19 cellular contexts compared by ENCODE assay signal in genomic region chrX:151176351-151176750, GRCh38. TPM values are rescaled to one million over a fixed set of nuclear protein-coding genes. Genes with fewer than 3 reads are reported as not detected.
DNase-seq lines count a peak whose midpoint lies in the region; ATAC-seq, FAIRE-seq and TF ChIP-seq lines count a peak whose summit lies in the region.
"Had no signal": no experiment of that assay in that cellular context is flagged by ENCODE, and none has a peak within 500 bp of the region (broad histone marks: within the 10 kb centered on the region; RNA-seq: fewer than 3 reads in every experiment).

Gene GPR50, plus strand, starts transcription at chrX:151176584. Its CDS starts 138 bp downstream, at chrX:151176722.

- TF ChIP-seq EP300 in A549 (IDR thresholded peaks at IDR 0.05): no peak

- 17% methylated on average over 7 of the region's 8 CpGs for WGBS in A549 (ENCODE audit: missing lambda C conversion rate)

- H3K27me3 Mint-ChIP-seq in chondrocyte (ENCODE audit: low read depth) (peaks cover 53% of the 10 kb centered on the region), nephron progenitor cell (ENCODE audit: low read depth, poor library complexity) (peaks cover 93% of the 10 kb centered on the region)

- H3K4me3 Mint-ChIP-seq in chondrocyte (ENCODE audit: unreplicated experiment): peak within 1 kb of the TSS; percentile 28
- H3K4me3 Mint-ChIP-seq in nephron progenitor cell: peak within 1 kb of the TSS; percentile 83
- H3K4me3 Mint-ChIP-seq: activated B cell treated with CpG ODN at 0.5 μM for 24 hours had no signal

- H3K4me3 ChIP-seq in A549: peak within 1 kb of the TSS; percentile 34

- H3K36me3 Mint-ChIP-seq in chondrocyte (ENCODE audit: low read depth) (no peaks in the 10 kb centered on the region), nephron progenitor cell (ENCODE audit: low read depth) (peaks cover 15% of the 10 kb centered on the region)

- no peaks in the 10 kb centered on the region for H3K9me3 ChIP-seq in A549

- H3K27ac Mint-ChIP-seq in chondrocyte (ENCODE audit: unreplicated experiment) (no peak within 1 kb of the TSS), nephron progenitor cell (no peak within 1 kb of the TSS)
- H3K27ac Mint-ChIP-seq: activated B cell treated with CpG ODN at 0.5 μM for 24 hours had no signal

- POLR2A ChIA-PET in A549 (lab: Yijun Ruan, JAX): no interaction called here

- H3K9me3 Mint-ChIP-seq in chondrocyte (ENCODE audit: low read depth) (peaks cover 24% of the 10 kb centered on the region), nephron progenitor cell (peaks cover 71% of the 10 kb centered on the region)
- H3K9me3 Mint-ChIP-seq: activated B cell treated with CpG ODN at 0.5 μM for 24 hours had no signal

- TF ChIP-seq CTCF in A549 (IDR thresholded peaks at IDR 0.05): no peak
- TF ChIP-seq CTCF in chondrocyte (IDR thresholded peaks at IDR 0.05): no peak
- no peak for TF ChIP-seq CTCF in nephron progenitor cell (IDR thresholded peaks at IDR 0.05)

- TF ChIP-seq POLR2A in A549 (IDR thresholded peaks at IDR 0.05; ENCODE audit: low read length): no peak

- no peak within 1 kb of the TSS for H3K27ac ChIP-seq in A549

- no peak for FAIRE-seq in A549 (lab: Jason Lieb, UNC)
- FAIRE-seq: bronchial epithelial cell, frontal cortex, urothelium cell line had no signal

- peak within 1 kb of the TSS; percentile 85 for H3K4me2 ChIP-seq in A549

- 0 out of 6 replicates have a peak, but pooled peaks of 1 of the 2 experiments have one; percentile 7 for ATAC-seq in A549
- ATAC-seq in GM21529 (IDR thresholded peaks at IDR 0.05; ENCODE audit: unreplicated experiment): no peak
- no peak for ATAC-seq in GM21515 (IDR thresholded peaks at IDR 0.05; ENCODE audit: unreplicated experiment)
- no peak for ATAC-seq in GM19467 (IDR thresholded peaks at IDR 0.05; ENCODE audit: unreplicated experiment)

- no peak for TF ChIP-seq RAD21 in A549 (conservative IDR thresholded peaks at IDR 0.05 in 1 of 2, IDR thresholded peaks at IDR 0.05 in 1 of 2)

- H3K4me1 ChIP-seq in A549: peaks cover 17% of the 10 kb centered on the region; the same call in 1 of the 3 replicates

- H3K4me1 Mint-ChIP-seq in chondrocyte (ENCODE audit: low read depth) (peaks cover 16% of the 10 kb centered on the region), nephron progenitor cell (peaks cover 32% of the 10 kb centered on the region)

- CTCF ChIA-PET in A549 (lab: Yijun Ruan, JAX): interaction anchor here (1.1 kb wide), 1 partner anchor 329 kb away, joined by 6 read pairs; no protein-coding TSS in a partner anchor

- DNase-seq in A549 (ENCODE audit: low read depth in 1 of 2, low spot score in 1 of 2) (no peak), NCI-H1105 (lab: John Stamatoyannopoulos, UW) (peak; percentile 54), chondrocyte (ENCODE audit: low spot score) (no peak), nephron progenitor cell (peak; percentile 68), OCI-M1 (lab: John Stamatoyannopoulos, UW) (no peak)
- DNase-seq: activated B cell treated with CpG ODN at 0.5 μM for 24 hours; activated naive CD4-positive, alpha-beta T cell treated with anti-CD3 and anti-CD28 coated beads, Interleukin-2, amount 50 U/mL, for 16 hours; NCI-H1092 treated with DMSO at 0.1 percent for 48 hours; NCI-H524 treated with DMSO at 0.1 percent for 48 hours; stimulated activated CD4-positive, alpha-beta T cell treated with anti-CD3 and anti-CD28 coated beads, Interleukin-2, amount 100 ng/mL, for 48 hours had no signal

TF ChIP-seq in A549, 52 proteins besides CTCF, POLR2A, EP300 and RAD21:
- TF ChIP-seq HOXB13 (CRISPR knock-in tag; IDR thresholded peaks at IDR 0.05; ENCODE audit: low read depth) (no peak), TFCP2L1 (CRISPR knock-in tag; IDR thresholded peaks at IDR 0.05) (no peak), FOSL2 (IDR thresholded peaks at IDR 0.05) (no peak), FOSL2 (CRISPR knock-in tag; IDR thresholded peaks at IDR 0.05) (no peak), BCL3 (IDR thresholded peaks at IDR 0.05) (no peak), RFX5 (IDR thresholded peaks at IDR 0.05) (no peak), ZSCAN20 (CRISPR knock-in tag; IDR thresholded peaks at IDR 0.05) (no peak), PHF8 (IDR thresholded peaks at IDR 0.05; ENCODE audit: borderline replicate concordance, low read depth) (no peak), MAX (IDR thresholded peaks at IDR 0.05) (no peak), ESRRA (IDR thresholded peaks at IDR 0.05; ENCODE audit: borderline replicate concordance, low read length) (no peak), MYC (IDR thresholded peaks at IDR 0.05; ENCODE audit: borderline replicate concordance, low read length) (no peak), NFE2L2 (conservative IDR thresholded peaks at IDR 0.05; ENCODE audit: low read length) (no peak), USF2 (IDR thresholded peaks at IDR 0.05) (no peak), CHD2 (IDR thresholded peaks at IDR 0.05; ENCODE audit: low read length, partially characterized antibody) (no peak), RNF2 (IDR thresholded peaks at IDR 0.05; ENCODE audit: borderline replicate concordance, low read depth) (no peak), ZFP36 (IDR thresholded peaks at IDR 0.05; ENCODE audit: borderline replicate concordance, partially characterized antibody) (no peak)
TF ChIP-seq in A549: peak in this region for 0.

RNA-seq across cellular contexts. Expression of gene GPR50, which starts in this region (rescaled TPM):
- polyA plus RNA-seq in A549 (2011; rRNA removed) (0.04 TPM in 1 of 2 replicates, not detected in the other), A549 (2017; fragmentation: RNase III; extraction: RNeasy Plus Mini Kit Qiagen cat#74134 plus additional on column Dnase treatment) (not detected in 3 replicates)
- 0.01 and 0.04 TPM in 2 replicates for polyA plus RNA-seq in A549 (2012; cell fraction: cytosol; rRNA removed)
- polyA plus RNA-seq in A549 (2012; cell fraction: nucleus; rRNA removed): 0.10 TPM in 1 of 2 replicates, not detected in the other
- polyA minus RNA-seq in A549 (2011; rRNA and poly(A)+ RNA removed): not detected in 2 replicates
- not detected in 3 replicates for total RNA-seq in chondrocyte
- total RNA-seq: activated B cell treated with CpG ODN at 0.5 μM for 24 hours, bronchial epithelial cell, frontal cortex, kidney epithelial cell, myocyte, RPMI7951 had no signal

Comparison
In these comparisons a context has a peak if more than half of its experiments do, and no peak if none do; other contexts are left out.
1. DNase-seq: peak in NCI-H1105 (single experiment) and nephron progenitor cell (single experiment); none in A549 (0 of 2), chondrocyte (single experiment) and OCI-M1 (single experiment).